14 cellular contexts compared by ENCODE assay signal in genomic region chr13:98517576-98518310, GRCh38. TPM values are rescaled to one million over a fixed set of nuclear protein-coding genes. Genes with fewer than 3 reads are reported as not detected.
DNase-seq lines count a peak whose midpoint lies in the region; ATAC-seq and TF ChIP-seq lines count a peak whose summit lies in the region.
"Had no signal": no experiment of that assay in that cellular context is flagged by ENCODE, and none has a peak within 500 bp of the region (broad histone marks: within the 10 kb centered on the region; RNA-seq: fewer than 3 reads in every experiment).

No MANE protein-coding gene starts in this region.

- H3K27ac Mint-ChIP-seq in activated CD4-positive, alpha-beta T cell treated with anti-CD3 and anti-CD28 coated beads for 36 hours = peak overlapping the region; percentile 93
- H3K27ac Mint-ChIP-seq in activated T-helper 1 cell treated with anti-CD3 and anti-CD28 coated beads, Interleukin-12 subunit alpha, Interleukin-12 subunit beta, Interleukin-2, Interleukin-4 antibody, amounts not matched to agents 30 ng/mL and 10 ng/mL and 1 ng/mL, durations not matched to agents 14 hours and 24 hours and 36 hours = peak overlapping the region; percentile 79
- H3K27ac Mint-ChIP-seq in stimulated activated naive B cell treated with anti-CD40 and anti-IgM and Interleukin-4, amounts not matched to agents 10 μg/mL and 1 μg/mL and 100 μg/mL, for 72 hours = peak overlapping the region; percentile 92

- H3K4me1 Mint-ChIP-seq in activated CD4-positive, alpha-beta T cell treated with anti-CD3 and anti-CD28 coated beads for 36 hours = peaks cover 98% of the 10 kb centered on the region
- peaks cover 91% of the 10 kb centered on the region for H3K4me1 Mint-ChIP-seq in activated T-helper 1 cell treated with anti-CD3 and anti-CD28 coated beads, Interleukin-12 subunit alpha, Interleukin-12 subunit beta, Interleukin-2, Interleukin-4 antibody, amounts not matched to agents 30 ng/mL and 10 ng/mL and 1 ng/mL, durations not matched to agents 14 hours and 24 hours and 36 hours (ENCODE audit: low read depth)
- H3K4me1 Mint-ChIP-seq in stimulated activated naive B cell treated with anti-CD40 and anti-IgM and Interleukin-4, amounts not matched to agents 10 μg/mL and 1 μg/mL and 100 μg/mL, for 72 hours = peaks cover 77 to 96% of the 10 kb centered on the region in 2 donors

- in situ Hi-C loops in brain microvascular endothelial cell (cut with HindIII; ENCODE audit: low pct_ligation_motif_present, low sequenced_read_pairs) = no loop called here

- ATAC-seq in activated CD4-positive, alpha-beta T cell treated with anti-CD3 and anti-CD28 coated beads for 36 hours = peak; percentile 54
- ATAC-seq in HG03135 (IDR thresholded peaks at IDR 0.05; ENCODE audit: unreplicated experiment) = peak; percentile 37
- ATAC-seq in stimulated activated naive B cell treated with anti-CD40 and anti-IgM and Interleukin-4, amounts not matched to agents 10 μg/mL and 1 μg/mL and 100 μg/mL, for 72 hours (replicated peaks) = peak; percentile 41 to 63
- ATAC-seq in HG03095 (IDR thresholded peaks at IDR 0.05; ENCODE audit: unreplicated experiment) = no peak
- ATAC-seq: gastroesophageal sphincter, HepG2 had no signal

- peak; percentile 69 for DNase-seq in activated CD4-positive, alpha-beta T cell treated with anti-CD3 and anti-CD28 coated beads for 36 hours
- no peak for DNase-seq in activated CD4-positive, alpha-beta T cell treated with anti-CD3 and anti-CD28 coated beads, Interleukin-2, amount 50 U/mL, for 1 hour
- peak; percentile 40 for DNase-seq in activated T-helper 1 cell treated with anti-CD3 and anti-CD28 coated beads, Interleukin-12 subunit alpha, Interleukin-12 subunit beta, Interleukin-2, Interleukin-4 antibody, amounts not matched to agents 30 ng/mL and 10 ng/mL and 1 ng/mL, durations not matched to agents 14 hours and 24 hours and 36 hours (ENCODE audit: low spot score)
- no peak for DNase-seq in stimulated activated naive B cell treated with anti-CD40 and anti-IgM and Interleukin-4, amounts not matched to agents 10 μg/mL and 1 μg/mL and 100 μg/mL, for 72 hours
- DNase-seq in UCSD-AML1 (lab: John Stamatoyannopoulos, UW; ENCODE audit: unreplicated experiment) = no peak
- no peak for DNase-seq in brain microvascular endothelial cell
- DNase-seq: GM23248, mammary epithelial cell, NCI-H526, trophoblast cell had no signal

- no peak overlapping the region for H3K27ac ChIP-seq in brain microvascular endothelial cell
- H3K27ac ChIP-seq: gastroesophageal sphincter, GM23248 had no signal

- intact Hi-C loops in activated CD4-positive, alpha-beta T cell treated with anti-CD3 and anti-CD28 coated beads for 36 hours (cut with DNase I, micrococcal nuclease) = loop anchor here in 1 of 2 experiments (1.0 to 10.0 kb wide), 3 partner anchors 11 to 707 kb away; no protein-coding TSS in a partner anchor
- intact Hi-C loops in activated T-helper 1 cell treated with anti-CD3 and anti-CD28 coated beads, Interleukin-12 subunit alpha, Interleukin-12 subunit beta, Interleukin-2, Interleukin-4 antibody, amounts not matched to agents 30 ng/mL and 10 ng/mL and 1 ng/mL, durations not matched to agents 14 hours and 24 hours and 36 hours (cut with micrococcal nuclease) = loop anchor here (1.0 to 2.0 kb wide), 4 partner anchors 8 to 135 kb away; no protein-coding TSS in a partner anchor

- no peaks in the 10 kb centered on the region for H3K9me3 Mint-ChIP-seq in activated CD4-positive, alpha-beta T cell treated with anti-CD3 and anti-CD28 coated beads for 36 hours (ENCODE audit: low read depth)
- H3K9me3 Mint-ChIP-seq in activated T-helper 1 cell treated with anti-CD3 and anti-CD28 coated beads, Interleukin-12 subunit alpha, Interleukin-12 subunit beta, Interleukin-2, Interleukin-4 antibody, amounts not matched to agents 30 ng/mL and 10 ng/mL and 1 ng/mL, durations not matched to agents 14 hours and 24 hours and 36 hours = no peaks in the 10 kb centered on the region
- H3K9me3 Mint-ChIP-seq in stimulated activated naive B cell treated with anti-CD40 and anti-IgM and Interleukin-4, amounts not matched to agents 10 μg/mL and 1 μg/mL and 100 μg/mL, for 72 hours = peaks cover 0 to 4% of the 10 kb centered on the region in 2 donors

- TF ChIP-seq CTCF in brain microvascular endothelial cell (IDR thresholded peaks at IDR 0.05; ENCODE audit: low read depth, low read length, missing control alignments) = no peak

- peak overlapping the region; percentile 43 for H3K4me3 Mint-ChIP-seq in activated CD4-positive, alpha-beta T cell treated with anti-CD3 and anti-CD28 coated beads for 36 hours
- peak overlapping the region; percentile 27 for H3K4me3 Mint-ChIP-seq in activated T-helper 1 cell treated with anti-CD3 and anti-CD28 coated beads, Interleukin-12 subunit alpha, Interleukin-12 subunit beta, Interleukin-2, Interleukin-4 antibody, amounts not matched to agents 30 ng/mL and 10 ng/mL and 1 ng/mL, durations not matched to agents 14 hours and 24 hours and 36 hours
- peak overlapping the region; percentile 63 to 67 for H3K4me3 Mint-ChIP-seq in stimulated activated naive B cell treated with anti-CD40 and anti-IgM and Interleukin-4, amounts not matched to agents 10 μg/mL and 1 μg/mL and 100 μg/mL, for 72 hours

- POLR2A ChIA-PET in activated CD4-positive, alpha-beta T cell treated with anti-CD3 and anti-CD28 coated beads for 36 hours (lab: Charles Lee) = interaction anchor here (0.6 kb wide), 1 partner anchor 15 kb away, joined by 6 read pairs; no protein-coding TSS in a partner anchor

- H3K36me3 ChIP-seq in brain microvascular endothelial cell (replicated peaks) = no peaks in the 10 kb centered on the region

- CTCF ChIA-PET in activated CD4-positive, alpha-beta T cell treated with anti-CD3 and anti-CD28 coated beads for 36 hours (lab: Charles Lee) = interaction anchor here (1.0 to 1.1 kb wide), 2 partner anchors 31 to 33 kb away, joined by 3 to 5 read pairs; no protein-coding TSS in a partner anchor

- no peak overlapping the region for H3K4me3 ChIP-seq in brain microvascular endothelial cell (ENCODE audit: low read depth, low read length)
- H3K4me3 ChIP-seq: gastroesophageal sphincter, GM23248 had no signal

- H3K27me3 Mint-ChIP-seq in activated CD4-positive, alpha-beta T cell treated with anti-CD3 and anti-CD28 coated beads for 36 hours = no peaks in the 10 kb centered on the region
- H3K27me3 Mint-ChIP-seq in activated T-helper 1 cell treated with anti-CD3 and anti-CD28 coated beads, Interleukin-12 subunit alpha, Interleukin-12 subunit beta, Interleukin-2, Interleukin-4 antibody, amounts not matched to agents 30 ng/mL and 10 ng/mL and 1 ng/mL, durations not matched to agents 14 hours and 24 hours and 36 hours (ENCODE audit: insufficient read depth) = no peaks in the 10 kb centered on the region
- H3K27me3 Mint-ChIP-seq in stimulated activated naive B cell treated with anti-CD40 and anti-IgM and Interleukin-4, amounts not matched to agents 10 μg/mL and 1 μg/mL and 100 μg/mL, for 72 hours = no peaks in the 10 kb centered on the region

- H3K36me3 Mint-ChIP-seq in activated CD4-positive, alpha-beta T cell treated with anti-CD3 and anti-CD28 coated beads for 36 hours (ENCODE audit: low read depth) = peaks cover 35% of the 10 kb centered on the region
- peaks cover 34% of the 10 kb centered on the region for H3K36me3 Mint-ChIP-seq in activated T-helper 1 cell treated with anti-CD3 and anti-CD28 coated beads, Interleukin-12 subunit alpha, Interleukin-12 subunit beta, Interleukin-2, Interleukin-4 antibody, amounts not matched to agents 30 ng/mL and 10 ng/mL and 1 ng/mL, durations not matched to agents 14 hours and 24 hours and 36 hours (ENCODE audit: low read depth)
- peaks cover 23 to 61% of the 10 kb centered on the region in 2 donors for H3K36me3 Mint-ChIP-seq in stimulated activated naive B cell treated with anti-CD40 and anti-IgM and Interleukin-4, amounts not matched to agents 10 μg/mL and 1 μg/mL and 100 μg/mL, for 72 hours

- H3K27me3 ChIP-seq in brain microvascular endothelial cell (replicated peaks) = no peaks in the 10 kb centered on the region
- H3K27me3 ChIP-seq: gastroesophageal sphincter had no signal

RNA-seq across cellular contexts. Expression of gene STK24, which starts 59.2 kb away (rescaled TPM):
- 100 to 1,000 TPM; 146 to 173 TPM for total RNA-seq in activated CD4-positive, alpha-beta T cell treated with anti-CD3 and anti-CD28 coated beads for 36 hours
- 135 and 139 TPM in 2 replicates for total RNA-seq in activated T-helper 1 cell treated with anti-CD3 and anti-CD28 coated beads, Interleukin-12 subunit alpha, Interleukin-12 subunit beta, Interleukin-2, Interleukin-4 antibody, amounts not matched to agents 30 ng/mL and 10 ng/mL and 1 ng/mL, durations not matched to agents 14 hours and 24 hours and 36 hours

Comparison
In these comparisons a context has a peak if more than half of its experiments do, and no peak if none do; other contexts are left out.
1. DNase-seq: peak in activated CD4-positive, alpha-beta T cell treated with anti-CD3 and anti-CD28 coated beads for 36 hours (single experiment) and activated T-helper 1 cell treated with anti-CD3 and anti-CD28 coated beads, Interleukin-12 subunit alpha, Interleukin-12 subunit beta, Interleukin-2, Interleukin-4 antibody, amounts not matched to agents 30 ng/mL and 10 ng/mL and 1 ng/mL, durations not matched to agents 14 hours and 24 hours and 36 hours (single experiment); none in activated CD4-positive, alpha-beta T cell treated with anti-CD3 and anti-CD28 coated beads, Interleukin-2, amount 50 U/mL, for 1 hour (single experiment), stimulated activated naive B cell treated with anti-CD40 and anti-IgM and Interleukin-4, amounts not matched to agents 10 μg/mL and 1 μg/mL and 100 μg/mL, for 72 hours (single experiment), UCSD-AML1 (single experiment) and brain microvascular endothelial cell (single experiment).
2. Peak in every context shown above with its lines, with median percentiles within 50 percentile points of each other: H3K27ac Mint-ChIP-seq and H3K4me3 Mint-ChIP-seq.